Comparison of ENCODE assay signal across 1 cellular context in genomic region chr3:102478160-102478559, GRCh38.
TF ChIP-seq lines count a peak whose summit lies in the region.

No MANE protein-coding gene starts in this region.

TF ChIP-seq in WTC11, 78 proteins besides CTCF, POLR2A, EP300 and RAD21 (continued from another document):
- no peak for TF ChIP-seq PRDM15 (CRISPR knock-in tag; IDR thresholded peaks at IDR 0.05)
- TF ChIP-seq STAT6 (CRISPR knock-in tag; conservative IDR thresholded peaks at IDR 0.05; ENCODE audit: low read depth), result no peak
- no peak for TF ChIP-seq JUN (CRISPR knock-in tag; IDR thresholded peaks at IDR 0.05)
- no peak for TF ChIP-seq IRF1 (CRISPR knock-in tag; IDR thresholded peaks at IDR 0.05)
- no peak for TF ChIP-seq USF1 (CRISPR knock-in tag; IDR thresholded peaks at IDR 0.05)
